29 cellular contexts compared by ENCODE assay signal in genomic region chr5:73131711-73132428, GRCh38. TPM values are rescaled to one million over a fixed set of nuclear protein-coding genes. Genes with fewer than 3 reads are reported as not detected.
DNase-seq lines count a peak whose midpoint lies in the region; ATAC-seq and FAIRE-seq lines count a peak whose summit lies in the region.
"Had no signal": no experiment of that assay in that cellular context is flagged by ENCODE, and none has a peak within 500 bp of the region (broad histone marks: within the 10 kb centered on the region; RNA-seq: fewer than 3 reads in every experiment).

No MANE protein-coding gene starts in this region.

- H3K9me3 ChIP-seq in mucosa of stomach (ENCODE audit: control insufficient read depth, low read length) = no peaks in the 10 kb centered on the region
- H3K9me3 ChIP-seq in small intestine (ENCODE audit: control insufficient read depth, low read depth) = no peaks in the 10 kb centered on the region
- H3K9me3 ChIP-seq in aorta (ENCODE audit: control insufficient read depth, low read length) = no peaks in the 10 kb centered on the region
- H3K9me3 ChIP-seq: BE2C, SJSA1 had no signal

- H3K4me3 ChIP-seq in mucosa of stomach (ENCODE audit: low read length) (no peak overlapping the region), small intestine (ENCODE audit: low read depth in 1 of 2, low read length in 2 of 2) (no peak overlapping the region), aorta (ENCODE audit: low read length in 2 of 2) (no peak overlapping the region)
- H3K4me3 ChIP-seq: GM23248, SJSA1 had no signal

- WGBS in small intestine, 3 donors = 37 to 64% (median 38%) methylated on average over 3 of the region's 3 CpGs
- 86% methylated on average over 3 of the region's 3 CpGs for whole genome bisulfite sequencing in aorta, 2 donors

- no peaks in the 10 kb centered on the region for H3K27me3 ChIP-seq in mucosa of stomach (ENCODE audit: control insufficient read depth, insufficient read depth, low read length)
- H3K27me3 ChIP-seq in small intestine (ENCODE audit: control insufficient read depth in 2 of 2, insufficient read depth in 2 of 2, low read length in 2 of 2) = no peaks in the 10 kb centered on the region
- no peaks in the 10 kb centered on the region for H3K27me3 ChIP-seq in aorta (ENCODE audit: control insufficient read depth in 1 of 2, insufficient read depth in 2 of 2, low read length in 1 of 2)
- H3K27me3 ChIP-seq: BE2C, SJSA1 had no signal

- H3K36me3 ChIP-seq in mucosa of stomach (ENCODE audit: control insufficient read depth, insufficient read depth, low read length) (no peaks in the 10 kb centered on the region), small intestine (ENCODE audit: control insufficient read depth in 2 of 2, insufficient read depth in 2 of 2, low read length in 2 of 2) (no peaks in the 10 kb centered on the region), aorta (ENCODE audit: control insufficient read depth in 1 of 2, insufficient read depth in 2 of 2, low read length in 1 of 2) (no peaks in the 10 kb centered on the region)
- H3K36me3 ChIP-seq: BE2C had no signal

- intact Hi-C loops in aorta (cut with DNase I) = no loop called here

- peak overlapping the region; percentile 9 for H3K9ac ChIP-seq in mucosa of stomach (ENCODE audit: low read length)
- H3K9ac ChIP-seq: GM23248 had no signal

- DNase-seq in DMS53 (lab: John Stamatoyannopoulos, UW) (peak; percentile 8), DMS53 treated with DMSO at 0.1 percent for 48 hours (lab: John Stamatoyannopoulos, UW; ENCODE audit: unreplicated experiment) (no peak), kidney tubule cell (ENCODE audit: low spot score) (peak; percentile 47), small intestine (peak; percentile 74), aorta (no peak)
- DNase-seq: BE2C; CD8-positive, alpha-beta memory T cell; DMS 273 treated with DMSO at 0.1 percent for 48 hours; GM23248; H9; HFFc6; IMR-90; KG1; NCI-H1092; NCI-H1417 treated with DMSO at 0.1 percent for 48 hours; NCI-H1694 treated with DMSO at 0.1 percent for 48 hours; NCI-H2081; NCI-H2171; NCI-H226; NCI-H510A; NCI-H69; Right ventricle myocardium superior; RPMI8226 had no signal

- no peak for FAIRE-seq in small intestine (lab: Jason Lieb, UNC)

- H3K4me1 ChIP-seq in mucosa of stomach (ENCODE audit: control insufficient read depth, insufficient read depth, low read length) (peaks cover 44% of the 10 kb centered on the region), small intestine (ENCODE audit: control insufficient read depth in 2 of 2, insufficient read depth in 1 of 2, low read depth in 1 of 2, low read length in 1 of 2) (peaks cover 1 to 5% of the 10 kb centered on the region in 2 donors), aorta (ENCODE audit: control insufficient read depth in 1 of 2, insufficient read depth in 2 of 2, low read length in 2 of 2) (no peaks in the 10 kb centered on the region)
- H3K4me1 ChIP-seq: BE2C had no signal

- ATAC-seq in HG03520 (IDR thresholded peaks at IDR 0.05; ENCODE audit: unreplicated experiment) = no peak
- no peak for ATAC-seq in GM18520 (IDR thresholded peaks at IDR 0.05; ENCODE audit: unreplicated experiment)
- ATAC-seq in aorta (ENCODE audit: low FRiP score) = no peak

- H3K27ac ChIP-seq in small intestine (ENCODE audit: low read depth in 1 of 2, low read length in 1 of 2) (no peak overlapping the region), aorta (ENCODE audit: low read depth in 1 of 2, low read length in 2 of 2) (no peak overlapping the region)
- H3K27ac ChIP-seq: 22Rv1, GM23248, SJSA1 had no signal

RNA-seq across cellular contexts. Expression of gene TMEM171, which starts 11.5 kb away (rescaled TPM):
- polyA plus RNA-seq in small intestine (10 to 100 TPM in 1 of 3 donors, 1 to 10 TPM in 2; 5.1 to 38.1 (median 6.3) TPM), aorta (under 1 TPM in 1 of 2 donors, not detected in 1; 0.13 TPM)
- total RNA-seq in aorta = not detected
- total RNA-seq: CD8-positive, alpha-beta memory T cell; Right ventricle myocardium superior had no signal
- polyA plus RNA-seq: CD14-positive monocyte had no signal

RNA-seq across cellular contexts. Expression of gene TMEM174, which starts 41.1 kb away (rescaled TPM):
- not detected for polyA plus RNA-seq in small intestine
- total RNA-seq in aorta = not detected
- not detected for polyA plus RNA-seq in aorta
- total RNA-seq: CD8-positive, alpha-beta memory T cell; GM23248; H9; HFFc6; IMR-90; Right ventricle myocardium superior; SJSA1 had no signal
- polyA plus RNA-seq: CD14-positive monocyte; CD8-positive, alpha-beta memory T cell; GM23248; IMR-90 had no signal

Comparison
In these comparisons a context has a peak if more than half of its experiments do, and no peak if none do; other contexts are left out.
1. DNase-seq: peak in DMS53 (single experiment), kidney tubule cell (single experiment) and small intestine (single experiment); none in DMS53 treated with DMSO at 0.1 percent for 48 hours (single experiment) and aorta (0 of 2).
2. RNA of gene TMEM171, which starts 11.5 kb away (polyA plus RNA-seq): 5.1 to 38.1 TPM in small intestine; 0.13 TPM in aorta; every median in the first group is over 4 times any median in the second.